In genomic region chr20:47355489-47356219, GRCh38 we compare ENCODE assay signal across 8 cellular contexts. TPM values are rescaled to one million over a fixed set of nuclear protein-coding genes. Genes with fewer than 3 reads are reported as not detected.
DNase-seq lines count a peak whose midpoint lies in the region; ATAC-seq, FAIRE-seq and TF ChIP-seq lines count a peak whose summit lies in the region.

No MANE protein-coding gene starts in this region.

- ATAC-seq in HG03175 (IDR thresholded peaks at IDR 0.05; ENCODE audit: unreplicated experiment) = no peak

- no peak for FAIRE-seq in bronchial epithelial cell (lab: Jason Lieb, UNC)

- DNase-seq in DMS53 (lab: John Stamatoyannopoulos, UW) = peak; percentile 62
- no peak for DNase-seq in DMS53 treated with DMSO at 0.1 percent for 48 hours (lab: John Stamatoyannopoulos, UW; ENCODE audit: unreplicated experiment)
- no peak for DNase-seq in bronchial epithelial cell (ENCODE audit: low read depth)
- peak; percentile 44 for DNase-seq in midbrain (lab: John Stamatoyannopoulos, UW)
- DNase-seq in kidney tubule cell (ENCODE audit: low spot score) = no peak
- no peak for DNase-seq in SHP77 (lab: John Stamatoyannopoulos, UW)

- peaks cover 85% of the 10 kb centered on the region for H3K4me1 ChIP-seq in OCI-LY1 (ENCODE audit: insufficient read depth, low read length, severe bottlenecking)

- H3K36me3 ChIP-seq in OCI-LY1 (ENCODE audit: insufficient read depth, low read length) (peaks cover 34% of the 10 kb centered on the region; the same call in 1 of the 2 replicates), bronchial epithelial cell (ENCODE audit: control insufficient read depth, insufficient read depth, low read length) (no peaks in the 10 kb centered on the region)

- TF ChIP-seq CTCF in OCI-LY1 (IDR thresholded peaks at IDR 0.05; ENCODE audit: low read length) (no peak), bronchial epithelial cell (IDR thresholded peaks at IDR 0.05; ENCODE audit: insufficient read depth, low read length, severe bottlenecking) (no peak)

- H3K79me2 ChIP-seq in OCI-LY1 (ENCODE audit: insufficient read depth, low read length) = peaks cover 58% of the 10 kb centered on the region

- H2AFZ ChIP-seq in OCI-LY1 (ENCODE audit: low read length) = no peak overlapping the region

- peak overlapping the region; percentile 87 for H3K4me3 ChIP-seq in OCI-LY1 (ENCODE audit: low read depth, low read length, poor library complexity, severe bottlenecking)
- peak overlapping the region; percentile 17 for H3K4me3 ChIP-seq in bronchial epithelial cell (ENCODE audit: low read depth, low read length)

- H3K27me3 ChIP-seq in OCI-LY1 (ENCODE audit: insufficient read depth, low read length) (no peaks in the 10 kb centered on the region), bronchial epithelial cell (ENCODE audit: control insufficient read depth, insufficient read depth, low read length) (no peaks in the 10 kb centered on the region)

- H3K9me3 ChIP-seq in OCI-LY1 (ENCODE audit: low read length) = no peaks in the 10 kb centered on the region

- H4K20me1 ChIP-seq in OCI-LY1 (ENCODE audit: insufficient read depth, low read length) = no peaks in the 10 kb centered on the region

- peak overlapping the region; percentile 77 for H3K4me2 ChIP-seq in OCI-LY1 (ENCODE audit: low read length)

- peak overlapping the region; percentile 100 for H3K27ac ChIP-seq in OCI-LY1 (ENCODE audit: low read depth, low read length, poor library complexity, severe bottlenecking)

- no peaks in the 10 kb centered on the region for H3F3A ChIP-seq in OCI-LY1 (ENCODE audit: insufficient read depth, low read length)

- peak overlapping the region; percentile 99 for H3K9ac ChIP-seq in OCI-LY1 (ENCODE audit: low read length)

- no peaks in the 10 kb centered on the region for H3K9me2 ChIP-seq in OCI-LY1 (ENCODE audit: low read depth, low read length)

RNA-seq across cellular contexts. Expression of gene ZMYND8, which starts 0.8 kb away (rescaled TPM):
- total RNA-seq in bronchial epithelial cell = 13.4 and 14.7 TPM in 2 replicates

Comparison
In these comparisons a context has a peak if more than half of its experiments do, and no peak if none do; other contexts are left out.
1. DNase-seq: peak in DMS53 (single experiment) and midbrain (single experiment); none in DMS53 treated with DMSO at 0.1 percent for 48 hours (single experiment), bronchial epithelial cell (single experiment), kidney tubule cell (single experiment) and SHP77 (0 of 2).